In the genomic region with DNA sequence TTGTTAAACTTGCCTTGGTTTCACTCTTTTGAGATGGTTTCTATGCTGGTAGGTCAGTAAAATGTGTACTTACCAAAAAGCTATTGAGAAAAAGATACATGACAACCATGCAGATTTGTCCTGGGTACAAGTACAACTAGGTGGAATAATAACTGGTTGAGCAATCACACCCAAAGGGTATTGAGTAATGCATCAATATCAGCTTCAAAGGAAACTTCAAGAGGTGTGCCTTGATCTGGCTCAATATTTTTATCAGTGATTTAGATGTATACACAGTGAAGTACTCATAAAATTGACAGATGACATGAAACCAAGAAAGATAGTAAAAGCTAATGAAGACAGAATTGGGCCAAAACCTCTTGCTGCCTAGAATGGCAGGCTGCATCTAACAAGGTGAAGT, we compare ENCODE assay signal across 1 cellular context.
TF ChIP-seq lines count a peak whose summit lies in the region.

No MANE protein-coding gene starts in this region.

TF ChIP-seq in GM23338, 12 proteins besides CTCF, POLR2A, EP300 and RAD21 (continued from another document):
- TF ChIP-seq, protein P1, sequence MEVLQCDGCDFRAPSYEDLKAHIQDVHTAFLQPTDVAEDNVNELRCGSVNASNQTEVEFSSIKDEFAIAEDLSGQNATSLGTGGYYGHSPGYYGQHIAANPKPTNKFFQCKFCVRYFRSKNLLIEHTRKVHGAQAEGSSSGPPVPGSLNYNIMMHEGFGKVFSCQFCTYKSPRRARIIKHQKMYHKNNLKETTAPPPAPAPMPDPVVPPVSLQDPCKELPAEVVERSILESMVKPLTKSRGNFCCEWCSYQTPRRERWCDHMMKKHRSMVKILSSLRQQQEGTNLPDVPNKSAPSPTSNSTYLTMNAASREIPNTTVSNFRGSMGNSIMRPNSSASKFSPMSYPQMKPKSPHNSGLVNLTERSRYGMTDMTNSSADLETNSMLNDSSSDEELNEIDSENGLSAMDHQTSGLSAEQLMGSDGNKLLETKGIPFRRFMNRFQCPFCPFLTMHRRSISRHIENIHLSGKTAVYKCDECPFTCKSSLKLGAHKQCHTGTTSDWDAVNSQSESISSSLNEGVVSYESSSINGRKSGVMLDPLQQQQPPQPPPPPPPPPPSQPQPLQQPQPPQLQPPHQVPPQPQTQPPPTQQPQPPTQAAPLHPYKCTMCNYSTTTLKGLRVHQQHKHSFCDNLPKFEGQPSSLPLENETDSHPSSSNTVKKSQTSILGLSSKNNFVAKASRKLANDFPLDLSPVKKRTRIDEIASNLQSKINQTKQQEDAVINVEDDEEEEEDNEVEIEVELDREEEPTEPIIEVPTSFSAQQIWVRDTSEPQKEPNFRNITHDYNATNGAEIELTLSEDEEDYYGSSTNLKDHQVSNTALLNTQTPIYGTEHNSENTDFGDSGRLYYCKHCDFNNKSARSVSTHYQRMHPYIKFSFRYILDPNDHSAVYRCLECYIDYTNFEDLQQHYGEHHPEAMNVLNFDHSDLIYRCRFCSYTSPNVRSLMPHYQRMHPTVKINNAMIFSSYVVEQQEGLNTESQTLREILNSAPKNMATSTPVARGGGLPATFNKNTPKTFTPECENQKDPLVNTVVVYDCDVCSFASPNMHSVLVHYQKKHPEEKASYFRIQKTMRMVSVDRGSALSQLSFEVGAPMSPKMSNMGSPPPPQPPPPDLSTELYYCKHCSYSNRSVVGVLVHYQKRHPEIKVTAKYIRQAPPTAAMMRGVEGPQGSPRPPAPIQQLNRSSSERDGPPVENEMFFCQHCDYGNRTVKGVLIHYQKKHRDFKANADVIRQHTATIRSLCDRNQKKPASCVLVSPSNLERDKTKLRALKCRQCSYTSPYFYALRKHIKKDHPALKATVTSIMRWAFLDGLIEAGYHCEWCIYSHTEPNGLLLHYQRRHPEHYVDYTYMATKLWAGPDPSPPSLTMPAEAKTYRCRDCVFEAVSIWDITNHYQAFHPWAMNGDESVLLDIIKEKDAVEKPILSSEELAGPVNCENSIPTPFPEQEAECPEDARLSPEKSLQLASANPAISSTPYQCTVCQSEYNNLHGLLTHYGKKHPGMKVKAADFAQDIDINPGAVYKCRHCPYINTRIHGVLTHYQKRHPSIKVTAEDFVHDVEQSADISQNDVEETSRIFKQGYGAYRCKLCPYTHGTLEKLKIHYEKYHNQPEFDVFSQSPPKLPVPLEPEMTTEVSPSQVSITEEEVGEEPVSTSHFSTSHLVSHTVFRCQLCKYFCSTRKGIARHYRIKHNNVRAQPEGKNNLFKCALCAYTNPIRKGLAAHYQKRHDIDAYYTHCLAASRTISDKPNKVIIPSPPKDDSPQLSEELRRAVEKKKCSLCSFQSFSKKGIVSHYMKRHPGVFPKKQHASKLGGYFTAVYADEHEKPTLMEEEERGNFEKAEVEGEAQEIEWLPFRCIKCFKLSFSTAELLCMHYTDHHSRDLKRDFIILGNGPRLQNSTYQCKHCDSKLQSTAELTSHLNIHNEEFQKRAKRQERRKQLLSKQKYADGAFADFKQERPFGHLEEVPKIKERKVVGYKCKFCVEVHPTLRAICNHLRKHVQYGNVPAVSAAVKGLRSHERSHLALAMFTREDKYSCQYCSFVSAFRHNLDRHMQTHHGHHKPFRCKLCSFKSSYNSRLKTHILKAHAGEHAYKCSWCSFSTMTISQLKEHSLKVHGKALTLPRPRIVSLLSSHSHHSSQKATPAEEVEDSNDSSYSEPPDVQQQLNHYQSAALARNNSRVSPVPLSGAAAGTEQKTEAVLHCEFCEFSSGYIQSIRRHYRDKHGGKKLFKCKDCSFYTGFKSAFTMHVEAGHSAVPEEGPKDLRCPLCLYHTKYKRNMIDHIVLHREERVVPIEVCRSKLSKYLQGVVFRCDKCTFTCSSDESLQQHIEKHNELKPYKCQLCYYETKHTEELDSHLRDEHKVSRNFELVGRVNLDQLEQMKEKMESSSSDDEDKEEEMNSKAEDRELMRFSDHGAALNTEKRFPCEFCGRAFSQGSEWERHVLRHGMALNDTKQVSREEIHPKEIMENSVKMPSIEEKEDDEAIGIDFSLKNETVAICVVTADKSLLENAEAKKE (CRISPR knock-in tag; IDR thresholded peaks at IDR 0.05) = no peak
